ENCODE assay signal across 1 cellular context in genomic region chr15:43093026-43093425, GRCh38.
TF ChIP-seq lines count a peak whose summit lies in the region.

No MANE protein-coding gene starts in this region.

TF ChIP-seq in GM12878, 131 proteins besides CTCF, POLR2A, EP300 and RAD21:
- no peak for TF ChIP-seq SMARCA5 (IDR thresholded peaks at IDR 0.05)
- no peak for TF ChIP-seq CREM (IDR thresholded peaks at IDR 0.05; ENCODE audit: low read depth)
- TF ChIP-seq CEBPB (IDR thresholded peaks at IDR 0.05; ENCODE audit: borderline replicate concordance in 1 of 2, low read depth in 2 of 2, low read length in 2 of 2): no peak
- no peak for TF ChIP-seq ZBTB4 (CRISPR knock-in tag; IDR thresholded peaks at IDR 0.05)
- TF ChIP-seq IKZF2 (IDR thresholded peaks at IDR 0.05): peak; percentile 50 to 74; a peak in 3 of 4 replicates
- TF ChIP-seq IKZF1 (conservative IDR thresholded peaks at IDR 0.05): peak; percentile 36; the same call in 1 of the 2 replicates
- no peak for TF ChIP-seq BCL11A (IDR thresholded peaks at IDR 0.05; ENCODE audit: low read depth, low read length)
- no peak for TF ChIP-seq CBX3 (IDR thresholded peaks at IDR 0.05; ENCODE audit: borderline replicate concordance, low read depth)
- TF ChIP-seq USF1 (IDR thresholded peaks at IDR 0.05; ENCODE audit: borderline replicate concordance, extremely low read length, insufficient read depth, low read depth, low read length): no peak
- peak; percentile 53; the same call in 1 of the 2 replicates for TF ChIP-seq RELB (IDR thresholded peaks at IDR 0.05; ENCODE audit: low read depth)
- no peak for TF ChIP-seq RB1 (IDR thresholded peaks at IDR 0.05; ENCODE audit: borderline replicate concordance)
- TF ChIP-seq YBX1 (IDR thresholded peaks at IDR 0.05): no peak
- TF ChIP-seq DPF2 (IDR thresholded peaks at IDR 0.05): no peak
- no peak for TF ChIP-seq CBX5 (IDR thresholded peaks at IDR 0.05; ENCODE audit: low read depth)
- TF ChIP-seq SMC3 (IDR thresholded peaks at IDR 0.05; ENCODE audit: borderline replicate concordance, low read length): no peak
- TF ChIP-seq RUNX3 (IDR thresholded peaks at IDR 0.05; ENCODE audit: low read length): 0 out of 2 replicates have a peak, but pooled peaks have one; percentile 6
- TF ChIP-seq MYB (IDR thresholded peaks at IDR 0.05; ENCODE audit: borderline replicate concordance, low read depth, low read length): no peak
- TF ChIP-seq JUND (IDR thresholded peaks at IDR 0.05; ENCODE audit: low read depth, low read length): no peak
- no peak for TF ChIP-seq ZBED1 (IDR thresholded peaks at IDR 0.05; ENCODE audit: borderline replicate concordance)
- no peak for TF ChIP-seq BACH1 (IDR thresholded peaks at IDR 0.05; ENCODE audit: borderline replicate concordance)
- no peak for TF ChIP-seq POU2F2 (IDR thresholded peaks at IDR 0.05; ENCODE audit: borderline replicate concordance, low read depth, low read length)
- peak; percentile 64 for TF ChIP-seq NR2F1 (conservative IDR thresholded peaks at IDR 0.05)
- TF ChIP-seq SIN3A (IDR thresholded peaks at IDR 0.05; ENCODE audit: low read depth, low read length): no peak
- no peak for TF ChIP-seq STAT3 (IDR thresholded peaks at IDR 0.05; ENCODE audit: low read depth, low read length)
